ENCODE assay signal across 2 cellular contexts in the genomic region with DNA sequence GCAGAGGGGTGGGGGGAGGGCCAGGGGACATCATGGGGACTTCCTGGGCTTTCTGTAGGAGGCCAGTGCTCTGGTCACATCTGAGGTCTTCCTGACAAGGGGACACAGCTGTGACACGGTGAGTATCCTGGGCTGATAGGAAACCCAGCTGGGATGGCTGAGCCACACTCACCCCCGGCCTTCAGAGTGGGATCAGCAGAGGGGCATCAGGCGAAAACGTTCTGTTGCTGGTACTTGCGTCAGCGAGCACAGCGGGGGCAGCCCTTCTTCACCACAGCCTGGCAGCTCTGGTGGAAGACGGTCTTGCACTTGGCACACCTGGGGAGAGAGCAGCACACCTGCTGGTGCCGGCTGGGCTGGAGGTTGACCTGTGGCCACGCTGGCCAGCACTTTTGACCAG.
TF ChIP-seq lines count a peak whose summit lies in the region.

No MANE protein-coding gene starts in this region.

TF ChIP-seq in SK-N-SH, 30 proteins besides CTCF, POLR2A, EP300 and RAD21:
- TF ChIP-seq GATA2 (CRISPR knock-in tag; IDR thresholded peaks at IDR 0.05) (no peak), FOSL2 (IDR thresholded peaks at IDR 0.05; ENCODE audit: borderline replicate concordance, low read depth) (no peak), RFX5 (IDR thresholded peaks at IDR 0.05; ENCODE audit: low read length) (no peak), NRF1 (IDR thresholded peaks at IDR 0.05; ENCODE audit: low read depth, low read length) (no peak), POLR2AphosphoS5 (IDR thresholded peaks at IDR 0.05; ENCODE audit: low read depth, low read length) (no peak), CHD2 (IDR thresholded peaks at IDR 0.05; ENCODE audit: low read length, partially characterized antibody) (no peak), JUND (IDR thresholded peaks at IDR 0.05) (no peak), FOXJ3 (CRISPR knock-in tag; IDR thresholded peaks at IDR 0.05) (no peak), YY1 (IDR thresholded peaks at IDR 0.05; ENCODE audit: low read depth) (no peak), MXI1 (IDR thresholded peaks at IDR 0.05; ENCODE audit: low read depth, low read length) (no peak), RXRA (IDR thresholded peaks at IDR 0.05; ENCODE audit: borderline replicate concordance, low read depth) (no peak), TAF1 (IDR thresholded peaks at IDR 0.05; ENCODE audit: borderline replicate concordance, low read depth, low read length) (no peak)
- TF ChIP-seq, protein P1, sequence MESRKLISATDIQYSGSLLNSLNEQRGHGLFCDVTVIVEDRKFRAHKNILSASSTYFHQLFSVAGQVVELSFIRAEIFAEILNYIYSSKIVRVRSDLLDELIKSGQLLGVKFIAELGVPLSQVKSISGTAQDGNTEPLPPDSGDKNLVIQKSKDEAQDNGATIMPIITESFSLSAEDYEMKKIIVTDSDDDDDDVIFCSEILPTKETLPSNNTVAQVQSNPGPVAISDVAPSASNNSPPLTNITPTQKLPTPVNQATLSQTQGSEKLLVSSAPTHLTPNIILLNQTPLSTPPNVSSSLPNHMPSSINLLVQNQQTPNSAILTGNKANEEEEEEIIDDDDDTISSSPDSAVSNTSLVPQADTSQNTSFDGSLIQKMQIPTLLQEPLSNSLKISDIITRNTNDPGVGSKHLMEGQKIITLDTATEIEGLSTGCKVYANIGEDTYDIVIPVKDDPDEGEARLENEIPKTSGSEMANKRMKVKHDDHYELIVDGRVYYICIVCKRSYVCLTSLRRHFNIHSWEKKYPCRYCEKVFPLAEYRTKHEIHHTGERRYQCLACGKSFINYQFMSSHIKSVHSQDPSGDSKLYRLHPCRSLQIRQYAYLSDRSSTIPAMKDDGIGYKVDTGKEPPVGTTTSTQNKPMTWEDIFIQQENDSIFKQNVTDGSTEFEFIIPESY (IDR thresholded peaks at IDR 0.05; ENCODE audit: borderline replicate concordance, low read depth), result no peak
- TF ChIP-seq, protein P2, sequence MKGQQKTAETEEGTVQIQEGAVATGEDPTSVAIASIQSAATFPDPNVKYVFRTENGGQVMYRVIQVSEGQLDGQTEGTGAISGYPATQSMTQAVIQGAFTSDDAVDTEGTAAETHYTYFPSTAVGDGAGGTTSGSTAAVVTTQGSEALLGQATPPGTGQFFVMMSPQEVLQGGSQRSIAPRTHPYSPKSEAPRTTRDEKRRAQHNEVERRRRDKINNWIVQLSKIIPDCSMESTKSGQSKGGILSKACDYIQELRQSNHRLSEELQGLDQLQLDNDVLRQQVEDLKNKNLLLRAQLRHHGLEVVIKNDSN (IDR thresholded peaks at IDR 0.05; ENCODE audit: borderline replicate concordance, low read depth), result no peak
- TF ChIP-seq, protein P3, sequence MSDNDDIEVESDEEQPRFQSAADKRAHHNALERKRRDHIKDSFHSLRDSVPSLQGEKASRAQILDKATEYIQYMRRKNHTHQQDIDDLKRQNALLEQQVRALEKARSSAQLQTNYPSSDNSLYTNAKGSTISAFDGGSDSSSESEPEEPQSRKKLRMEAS (IDR thresholded peaks at IDR 0.05; ENCODE audit: low read depth), result no peak
- TF ChIP-seq, protein P4, sequence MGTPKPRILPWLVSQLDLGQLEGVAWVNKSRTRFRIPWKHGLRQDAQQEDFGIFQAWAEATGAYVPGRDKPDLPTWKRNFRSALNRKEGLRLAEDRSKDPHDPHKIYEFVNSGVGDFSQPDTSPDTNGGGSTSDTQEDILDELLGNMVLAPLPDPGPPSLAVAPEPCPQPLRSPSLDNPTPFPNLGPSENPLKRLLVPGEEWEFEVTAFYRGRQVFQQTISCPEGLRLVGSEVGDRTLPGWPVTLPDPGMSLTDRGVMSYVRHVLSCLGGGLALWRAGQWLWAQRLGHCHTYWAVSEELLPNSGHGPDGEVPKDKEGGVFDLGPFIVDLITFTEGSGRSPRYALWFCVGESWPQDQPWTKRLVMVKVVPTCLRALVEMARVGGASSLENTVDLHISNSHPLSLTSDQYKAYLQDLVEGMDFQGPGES (IDR thresholded peaks at IDR 0.05; ENCODE audit: low read depth, low read length), result no peak
- TF ChIP-seq, protein P5, sequence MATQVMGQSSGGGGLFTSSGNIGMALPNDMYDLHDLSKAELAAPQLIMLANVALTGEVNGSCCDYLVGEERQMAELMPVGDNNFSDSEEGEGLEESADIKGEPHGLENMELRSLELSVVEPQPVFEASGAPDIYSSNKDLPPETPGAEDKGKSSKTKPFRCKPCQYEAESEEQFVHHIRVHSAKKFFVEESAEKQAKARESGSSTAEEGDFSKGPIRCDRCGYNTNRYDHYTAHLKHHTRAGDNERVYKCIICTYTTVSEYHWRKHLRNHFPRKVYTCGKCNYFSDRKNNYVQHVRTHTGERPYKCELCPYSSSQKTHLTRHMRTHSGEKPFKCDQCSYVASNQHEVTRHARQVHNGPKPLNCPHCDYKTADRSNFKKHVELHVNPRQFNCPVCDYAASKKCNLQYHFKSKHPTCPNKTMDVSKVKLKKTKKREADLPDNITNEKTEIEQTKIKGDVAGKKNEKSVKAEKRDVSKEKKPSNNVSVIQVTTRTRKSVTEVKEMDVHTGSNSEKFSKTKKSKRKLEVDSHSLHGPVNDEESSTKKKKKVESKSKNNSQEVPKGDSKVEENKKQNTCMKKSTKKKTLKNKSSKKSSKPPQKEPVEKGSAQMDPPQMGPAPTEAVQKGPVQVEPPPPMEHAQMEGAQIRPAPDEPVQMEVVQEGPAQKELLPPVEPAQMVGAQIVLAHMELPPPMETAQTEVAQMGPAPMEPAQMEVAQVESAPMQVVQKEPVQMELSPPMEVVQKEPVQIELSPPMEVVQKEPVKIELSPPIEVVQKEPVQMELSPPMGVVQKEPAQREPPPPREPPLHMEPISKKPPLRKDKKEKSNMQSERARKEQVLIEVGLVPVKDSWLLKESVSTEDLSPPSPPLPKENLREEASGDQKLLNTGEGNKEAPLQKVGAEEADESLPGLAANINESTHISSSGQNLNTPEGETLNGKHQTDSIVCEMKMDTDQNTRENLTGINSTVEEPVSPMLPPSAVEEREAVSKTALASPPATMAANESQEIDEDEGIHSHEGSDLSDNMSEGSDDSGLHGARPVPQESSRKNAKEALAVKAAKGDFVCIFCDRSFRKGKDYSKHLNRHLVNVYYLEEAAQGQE (IDR thresholded peaks at IDR 0.05; ENCODE audit: low read depth, low read length), result no peak

TF ChIP-seq in SK-N-SH treated with all-trans-retinoic acid at 6 μM for 48 hours, 23 proteins besides CTCF, POLR2A, EP300 and RAD21:
- TF ChIP-seq SNAI2 (CRISPR knock-in tag; IDR thresholded peaks at IDR 0.05) (no peak), OSR1 (CRISPR knock-in tag; IDR thresholded peaks at IDR 0.05) (no peak), ZFP30 (CRISPR knock-in tag; IDR thresholded peaks at IDR 0.05) (no peak)
- TF ChIP-seq, protein P6, sequence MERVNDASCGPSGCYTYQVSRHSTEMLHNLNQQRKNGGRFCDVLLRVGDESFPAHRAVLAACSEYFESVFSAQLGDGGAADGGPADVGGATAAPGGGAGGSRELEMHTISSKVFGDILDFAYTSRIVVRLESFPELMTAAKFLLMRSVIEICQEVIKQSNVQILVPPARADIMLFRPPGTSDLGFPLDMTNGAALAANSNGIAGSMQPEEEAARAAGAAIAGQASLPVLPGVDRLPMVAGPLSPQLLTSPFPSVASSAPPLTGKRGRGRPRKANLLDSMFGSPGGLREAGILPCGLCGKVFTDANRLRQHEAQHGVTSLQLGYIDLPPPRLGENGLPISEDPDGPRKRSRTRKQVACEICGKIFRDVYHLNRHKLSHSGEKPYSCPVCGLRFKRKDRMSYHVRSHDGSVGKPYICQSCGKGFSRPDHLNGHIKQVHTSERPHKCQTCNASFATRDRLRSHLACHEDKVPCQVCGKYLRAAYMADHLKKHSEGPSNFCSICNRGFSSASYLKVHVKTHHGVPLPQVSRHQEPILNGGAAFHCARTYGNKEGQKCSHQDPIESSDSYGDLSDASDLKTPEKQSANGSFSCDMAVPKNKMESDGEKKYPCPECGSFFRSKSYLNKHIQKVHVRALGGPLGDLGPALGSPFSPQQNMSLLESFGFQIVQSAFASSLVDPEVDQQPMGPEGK (CRISPR knock-in tag; IDR thresholded peaks at IDR 0.05; ENCODE audit: borderline replicate concordance), result no peak
- TF ChIP-seq, protein P7, sequence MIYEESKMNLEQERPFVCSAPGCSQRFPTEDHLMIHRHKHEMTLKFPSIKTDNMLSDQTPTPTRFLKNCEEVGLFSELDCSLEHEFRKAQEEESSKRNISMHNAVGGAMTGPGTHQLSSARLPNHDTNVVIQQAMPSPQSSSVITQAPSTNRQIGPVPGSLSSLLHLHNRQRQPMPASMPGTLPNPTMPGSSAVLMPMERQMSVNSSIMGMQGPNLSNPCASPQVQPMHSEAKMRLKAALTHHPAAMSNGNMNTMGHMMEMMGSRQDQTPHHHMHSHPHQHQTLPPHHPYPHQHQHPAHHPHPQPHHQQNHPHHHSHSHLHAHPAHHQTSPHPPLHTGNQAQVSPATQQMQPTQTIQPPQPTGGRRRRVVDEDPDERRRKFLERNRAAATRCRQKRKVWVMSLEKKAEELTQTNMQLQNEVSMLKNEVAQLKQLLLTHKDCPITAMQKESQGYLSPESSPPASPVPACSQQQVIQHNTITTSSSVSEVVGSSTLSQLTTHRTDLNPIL (CRISPR knock-in tag; IDR thresholded peaks at IDR 0.05; ENCODE audit: low read depth), result no peak
- TF ChIP-seq, protein P8, sequence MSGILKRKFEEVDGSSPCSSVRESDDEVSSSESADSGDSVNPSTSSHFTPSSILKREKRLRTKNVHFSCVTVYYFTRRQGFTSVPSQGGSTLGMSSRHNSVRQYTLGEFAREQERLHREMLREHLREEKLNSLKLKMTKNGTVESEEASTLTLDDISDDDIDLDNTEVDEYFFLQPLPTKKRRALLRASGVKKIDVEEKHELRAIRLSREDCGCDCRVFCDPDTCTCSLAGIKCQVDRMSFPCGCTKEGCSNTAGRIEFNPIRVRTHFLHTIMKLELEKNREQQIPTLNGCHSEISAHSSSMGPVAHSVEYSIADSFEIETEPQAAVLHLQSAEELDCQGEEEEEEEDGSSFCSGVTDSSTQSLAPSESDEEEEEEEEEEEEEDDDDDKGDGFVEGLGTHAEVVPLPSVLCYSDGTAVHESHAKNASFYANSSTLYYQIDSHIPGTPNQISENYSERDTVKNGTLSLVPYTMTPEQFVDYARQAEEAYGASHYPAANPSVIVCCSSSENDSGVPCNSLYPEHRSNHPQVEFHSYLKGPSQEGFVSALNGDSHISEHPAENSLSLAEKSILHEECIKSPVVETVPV (CRISPR knock-in tag; IDR thresholded peaks at IDR 0.05), result no peak
TF ChIP-seq in SK-N-SH treated with all-trans-retinoic acid at 6 μM for 48 hours: peak in this region for 0.
